In genomic region chr15:31352283-31352880, GRCh38 we compare ENCODE assay signal across 9 cellular contexts. TPM values are rescaled to one million over a fixed set of nuclear protein-coding genes. Genes with fewer than 3 reads are reported as not detected.
DNase-seq lines count a peak whose midpoint lies in the region; ATAC-seq and TF ChIP-seq lines count a peak whose summit lies in the region.
"Had no signal": no experiment of that assay in that cellular context is flagged by ENCODE, and none has a peak within 500 bp of the region (broad histone marks: within the 10 kb centered on the region; RNA-seq: fewer than 3 reads in every experiment).

No MANE protein-coding gene starts in this region.

- POLR2A ChIA-PET in activated CD8-positive, alpha-beta T cell treated with anti-CD3 and anti-CD28 coated beads, Interleukin-2, amount 10 ng/mL, durations not matched to agents 7 days and 5 days (lab: Charles Lee), result interaction anchor here (0.6 to 3.2 kb wide), 5 partner anchors 10 to 153 kb away, joined by 3 to 20 read pairs (median 3); no protein-coding TSS in a partner anchor

- no peaks in the 10 kb centered on the region for H3K27me3 Mint-ChIP-seq in T-helper 1 cell treated with Interleukin-12 subunit alpha and Interleukin-12 subunit beta and Interleukin-4 antibody, amounts not matched to agents 30 μg/mL and 1 μg/mL, for 36 hours (ENCODE audit: low read depth)
- no peaks in the 10 kb centered on the region for H3K27me3 Mint-ChIP-seq in activated CD8-positive, alpha-beta T cell treated with anti-CD3 and anti-CD28 coated beads, Interleukin-2, amount 10 ng/mL, durations not matched to agents 7 days and 5 days (ENCODE audit: low read depth)

- H3K27me3 ChIP-seq in thoracic aorta (replicated peaks; ENCODE audit: insufficient read depth), result no peaks in the 10 kb centered on the region

- CTCF ChIA-PET in activated CD8-positive, alpha-beta T cell treated with anti-CD3 and anti-CD28 coated beads, Interleukin-2, amount 10 ng/mL, durations not matched to agents 7 days and 5 days (lab: Charles Lee), result interaction anchor here (1.1 to 15.0 kb wide), 4 partner anchors 11 to 138 kb away, joined by 3 to 211 read pairs (median 8); no protein-coding TSS in a partner anchor

- peaks cover 52 to 99% of the 10 kb centered on the region in 2 donors for H3K4me1 ChIP-seq in thoracic aorta (ENCODE audit: control insufficient read depth in 1 of 2, low read depth in 2 of 2)

- H3K36me3 Mint-ChIP-seq in T-helper 1 cell treated with Interleukin-12 subunit alpha and Interleukin-12 subunit beta and Interleukin-4 antibody, amounts not matched to agents 30 μg/mL and 1 μg/mL, for 36 hours (ENCODE audit: low read depth), result peaks cover 53% of the 10 kb centered on the region
- peaks cover 87% of the 10 kb centered on the region for H3K36me3 Mint-ChIP-seq in activated CD8-positive, alpha-beta T cell treated with anti-CD3 and anti-CD28 coated beads, Interleukin-2, amount 10 ng/mL, durations not matched to agents 7 days and 5 days (ENCODE audit: low read depth)

- H3K36me3 ChIP-seq in thoracic aorta, result peaks cover 2% of the 10 kb centered on the region

- peaks cover 80% of the 10 kb centered on the region for H3K4me1 Mint-ChIP-seq in T-helper 1 cell treated with Interleukin-12 subunit alpha and Interleukin-12 subunit beta and Interleukin-4 antibody, amounts not matched to agents 30 μg/mL and 1 μg/mL, for 36 hours (ENCODE audit: low read depth)
- peaks cover 98% of the 10 kb centered on the region for H3K4me1 Mint-ChIP-seq in activated CD8-positive, alpha-beta T cell treated with anti-CD3 and anti-CD28 coated beads, Interleukin-2, amount 10 ng/mL, durations not matched to agents 7 days and 5 days (ENCODE audit: low read depth)

- TF ChIP-seq CTCF in thoracic aorta (IDR thresholded peaks at IDR 0.05), result no peak
- no peak for TF ChIP-seq CTCF in GM20000 (IDR thresholded peaks at IDR 0.05; ENCODE audit: extremely low read depth, missing control alignments)

- H3K27ac ChIP-seq in thoracic aorta, result peak overlapping the region; percentile 81 to 93

- DNase-seq in T-helper 1 cell (no peak), left kidney (ENCODE audit: low read depth, low spot score) (peak; percentile 48), thoracic aorta (ENCODE audit: low spot score) (no peak), midbrain (lab: John Stamatoyannopoulos, UW) (no peak), GM20000 (ENCODE audit: low spot score) (no peak)
- DNase-seq in activated CD8-positive, alpha-beta T cell treated with anti-CD3 and anti-CD28 coated beads, Interleukin-2, amount 10 ng/mL, durations not matched to agents 7 days and 5 days, result no peak
- DNase-seq: AML-193 had no signal

- peak overlapping the region; percentile 89 for H3K27ac Mint-ChIP-seq in T-helper 1 cell treated with Interleukin-12 subunit alpha and Interleukin-12 subunit beta and Interleukin-4 antibody, amounts not matched to agents 30 μg/mL and 1 μg/mL, for 36 hours
- peak overlapping the region; percentile 97 for H3K27ac Mint-ChIP-seq in activated CD8-positive, alpha-beta T cell treated with anti-CD3 and anti-CD28 coated beads, Interleukin-2, amount 10 ng/mL, durations not matched to agents 7 days and 5 days

- no peak for ATAC-seq in activated CD8-positive, alpha-beta T cell treated with anti-CD3 and anti-CD28 coated beads, Interleukin-2, amount 10 ng/mL, durations not matched to agents 7 days and 5 days
- ATAC-seq in thoracic aorta (ENCODE audit: insufficient number of reproducible peaks, low FRiP score, low read depth), result no peak
- ATAC-seq in GM19397 (IDR thresholded peaks at IDR 0.05; ENCODE audit: unreplicated experiment), result no peak

- peak overlapping the region; percentile 49 for H3K4me3 ChIP-seq in thoracic aorta

- peak overlapping the region; percentile 82 for H3K4me3 Mint-ChIP-seq in T-helper 1 cell treated with Interleukin-12 subunit alpha and Interleukin-12 subunit beta and Interleukin-4 antibody, amounts not matched to agents 30 μg/mL and 1 μg/mL, for 36 hours
- H3K4me3 Mint-ChIP-seq in activated CD8-positive, alpha-beta T cell treated with anti-CD3 and anti-CD28 coated beads, Interleukin-2, amount 10 ng/mL, durations not matched to agents 7 days and 5 days, result peak overlapping the region; percentile 70

- H3K9me3 ChIP-seq in thoracic aorta, result no peaks in the 10 kb centered on the region

- H3K9me3 Mint-ChIP-seq in T-helper 1 cell treated with Interleukin-12 subunit alpha and Interleukin-12 subunit beta and Interleukin-4 antibody, amounts not matched to agents 30 μg/mL and 1 μg/mL, for 36 hours, result peaks cover 5% of the 10 kb centered on the region
- no peaks in the 10 kb centered on the region for H3K9me3 Mint-ChIP-seq in activated CD8-positive, alpha-beta T cell treated with anti-CD3 and anti-CD28 coated beads, Interleukin-2, amount 10 ng/mL, durations not matched to agents 7 days and 5 days (ENCODE audit: insufficient read depth)

RNA-seq across cellular contexts. Expression of gene KLF13, which starts 25.7 kb away (rescaled TPM):
- total RNA-seq in activated CD8-positive, alpha-beta T cell treated with anti-CD3 and anti-CD28 coated beads, Interleukin-2, amount 10 ng/mL, durations not matched to agents 7 days and 5 days, result 100 to 1,000 TPM; 214 to 215 TPM
- 10 to 100 TPM; 59.5 to 76.5 TPM for total RNA-seq in thoracic aorta
